Comparison of ENCODE assay signal across 15 cellular contexts in the genomic region with DNA sequence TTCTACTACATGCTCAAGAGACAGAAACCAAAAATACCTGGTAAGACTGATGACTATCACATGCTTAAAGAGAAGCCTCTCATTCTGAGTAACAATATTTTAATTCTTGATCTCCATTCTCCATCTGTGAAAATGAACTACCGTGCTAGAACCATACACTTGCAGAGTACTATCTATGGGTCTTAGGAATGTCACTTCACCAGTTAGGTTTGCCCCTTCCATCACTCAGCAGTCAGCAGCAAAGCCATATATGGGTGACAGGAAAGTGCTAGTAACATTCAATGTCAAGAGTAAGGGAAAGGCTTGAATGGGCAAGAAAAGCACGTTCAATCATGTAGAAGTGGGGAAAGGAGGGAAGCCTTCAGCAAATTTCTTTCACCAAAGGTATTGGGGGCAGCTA. TPM values are rescaled to one million over a fixed set of nuclear protein-coding genes. Genes with fewer than 3 reads are reported as not detected.
DNase-seq lines count a peak whose midpoint lies in the region; ATAC-seq and TF ChIP-seq lines count a peak whose summit lies in the region.
"Had no signal": no experiment of that assay in that cellular context is flagged by ENCODE, and none has a peak within 500 bp of the region (broad histone marks: within the 10 kb centered on the region; RNA-seq: fewer than 3 reads in every experiment).

No MANE protein-coding gene starts in this region.

- WGBS in GM23248 (ENCODE audit: low coverage in 1 of 2, low lambda C conversion rate in 2 of 2, missing lambda C conversion rate in 2 of 2), 2 experiments: 75 to 90% methylated on average over 2 of the region's 2 CpGs

- no peaks in the 10 kb centered on the region for H3K9me3 ChIP-seq in GM23248 (ENCODE audit: low read depth)
- H3K9me3 ChIP-seq in fibroblast of lung (ENCODE audit: control insufficient read depth, insufficient read depth, low read depth, low read length): no peaks in the 10 kb centered on the region
- no peaks in the 10 kb centered on the region for H3K9me3 ChIP-seq in parathyroid adenoma (ENCODE audit: control insufficient read depth, low read length)
- H3K9me3 ChIP-seq in WERI-Rb-1 (ENCODE audit: severe bottlenecking): no peaks in the 10 kb centered on the region
- H3K9me3 ChIP-seq: HAP-1, testis had no signal

- peak overlapping the region; percentile 87 for H3K4me2 ChIP-seq in GM23248 (ENCODE audit: unreplicated experiment)
- H3K4me2 ChIP-seq in fibroblast of lung (ENCODE audit: extremely low read depth, insufficient read depth, low read length): peak overlapping the region; percentile 40
- no peak overlapping the region for H3K4me2 ChIP-seq in parathyroid adenoma (ENCODE audit: low read length)

- no peak for TF ChIP-seq CTCF in fibroblast of lung (conservative IDR thresholded peaks at IDR 0.05 in 1 of 2, IDR thresholded peaks at IDR 0.05 in 1 of 2; ENCODE audit: low read depth in 1 of 2, low read length in 2 of 2)
- no peak for TF ChIP-seq CTCF in parathyroid adenoma (IDR thresholded peaks at IDR 0.05)
- no peak for TF ChIP-seq CTCF in WERI-Rb-1 (IDR thresholded peaks at IDR 0.05; ENCODE audit: low read depth, low read length)

- no peaks in the 10 kb centered on the region for H3K27me3 ChIP-seq in GM23248 (replicated peaks; ENCODE audit: insufficient read depth)
- H3K27me3 ChIP-seq in fibroblast of lung (ENCODE audit: control insufficient read depth, insufficient read depth, low read length): no peaks in the 10 kb centered on the region
- H3K27me3 ChIP-seq in parathyroid adenoma (ENCODE audit: control insufficient read depth, insufficient read depth, low read length): no peaks in the 10 kb centered on the region
- no peaks in the 10 kb centered on the region for H3K27me3 ChIP-seq in WERI-Rb-1 (ENCODE audit: insufficient read depth, low read depth, severe bottlenecking)
- H3K27me3 ChIP-seq: testis had no signal

- no peak overlapping the region for H2AFZ ChIP-seq in GM23248
- no peak overlapping the region for H2AFZ ChIP-seq in fibroblast of lung (ENCODE audit: low read length)
- H2AFZ ChIP-seq in parathyroid adenoma: no peak overlapping the region

- intact Hi-C loops in activated T-helper 1 cell treated with anti-CD3 and anti-CD28 coated beads, Interleukin-12 subunit alpha, Interleukin-12 subunit beta, Interleukin-2, Interleukin-4 antibody, amounts not matched to agents 30 ng/mL and 10 ng/mL and 1 ng/mL, durations not matched to agents 14 hours and 24 hours and 36 hours (cut with micrococcal nuclease): loop anchor here (10.0 kb wide), 1 partner anchor 1740 kb away; no protein-coding TSS in a partner anchor

- peaks cover 12% of the 10 kb centered on the region for H3F3A ChIP-seq in GM23248 (ENCODE audit: insufficient read depth)

- H3K9ac ChIP-seq in GM23248: no peak overlapping the region
- no peak overlapping the region for H3K9ac ChIP-seq in fibroblast of lung (ENCODE audit: insufficient read depth, low read length)
- H3K9ac ChIP-seq in parathyroid adenoma: no peak overlapping the region

- in situ Hi-C loops in GM23248 (cut with MboI): no loop called here

- H3K27me3 Mint-ChIP-seq in activated T-helper 1 cell treated with anti-CD3 and anti-CD28 coated beads, Interleukin-12 subunit alpha, Interleukin-12 subunit beta, Interleukin-2, Interleukin-4 antibody, amounts not matched to agents 30 ng/mL and 10 ng/mL and 1 ng/mL, durations not matched to agents 14 hours and 24 hours and 36 hours (ENCODE audit: insufficient read depth): peaks cover 19% of the 10 kb centered on the region

- H3K4me1 ChIP-seq in GM23248 (ENCODE audit: insufficient read depth) (peaks cover 6% of the 10 kb centered on the region; the same call in 1 of the 2 replicates), fibroblast of lung (ENCODE audit: control insufficient read depth, extremely low read depth, insufficient read depth, low read length) (no peaks in the 10 kb centered on the region), parathyroid adenoma (peaks cover 13% of the 10 kb centered on the region)

- H3K27ac ChIP-seq in GM23248: no peak overlapping the region
- H3K27ac ChIP-seq in fibroblast of lung (ENCODE audit: insufficient read depth, low read length): no peak overlapping the region
- peak overlapping the region; percentile 81 for H3K27ac ChIP-seq in parathyroid adenoma
- no peak overlapping the region for H3K27ac ChIP-seq in WERI-Rb-1
- H3K27ac ChIP-seq: SK-N-MC, testis had no signal

- H3K9me3 Mint-ChIP-seq in activated T-helper 1 cell treated with anti-CD3 and anti-CD28 coated beads, Interleukin-12 subunit alpha, Interleukin-12 subunit beta, Interleukin-2, Interleukin-4 antibody, amounts not matched to agents 30 ng/mL and 10 ng/mL and 1 ng/mL, durations not matched to agents 14 hours and 24 hours and 36 hours: no peaks in the 10 kb centered on the region

- H3K4me3 ChIP-seq in GM23248: peak overlapping the region; percentile 95; the same call in 1 of the 2 replicates
- peak overlapping the region in 1 of 4 experiments; percentile 84 for H3K4me3 ChIP-seq in fibroblast of lung (replicated peaks in 1 of 4; ENCODE audit: control extremely low read depth in 1 of 4, insufficient read depth in 1 of 4, low read depth in 3 of 4, low read length in 4 of 4)
- no peak overlapping the region for H3K4me3 ChIP-seq in parathyroid adenoma (ENCODE audit: low read depth, low read length)
- no peak overlapping the region for H3K4me3 ChIP-seq in WERI-Rb-1 (ENCODE audit: low read depth, low read length)
- H3K4me3 ChIP-seq: HAP-1 had no signal

- H3K36me3 ChIP-seq in GM23248 (ENCODE audit: low read depth): no peaks in the 10 kb centered on the region
- no peaks in the 10 kb centered on the region for H3K36me3 ChIP-seq in fibroblast of lung (ENCODE audit: control insufficient read depth, insufficient read depth, low read length)
- H3K36me3 ChIP-seq in parathyroid adenoma (ENCODE audit: control insufficient read depth, insufficient read depth, low read length): no peaks in the 10 kb centered on the region
- H3K36me3 ChIP-seq in WERI-Rb-1: no peaks in the 10 kb centered on the region
- H3K36me3 ChIP-seq: HAP-1 had no signal

- H3K79me2 ChIP-seq in GM23248 (ENCODE audit: insufficient read depth): peaks cover 78% of the 10 kb centered on the region
- H3K79me2 ChIP-seq in fibroblast of lung (ENCODE audit: control insufficient read depth, insufficient read depth, low read length): peaks cover 59% of the 10 kb centered on the region
- H3K79me2 ChIP-seq in parathyroid adenoma: peaks cover 2% of the 10 kb centered on the region

- DNase-seq in GM23248 (no peak), fibroblast of lung (ENCODE audit: low read depth in 2 of 2) (no peak), WERI-Rb-1 (no peak), HT-29 (ENCODE audit: low spot score) (no peak), H4 (ENCODE audit: low spot score) (no peak)
- DNase-seq in activated T-helper 1 cell treated with anti-CD3 and anti-CD28 coated beads, Interleukin-12 subunit alpha, Interleukin-12 subunit beta, Interleukin-2, Interleukin-4 antibody, amounts not matched to agents 30 ng/mL and 10 ng/mL and 1 ng/mL, durations not matched to agents 14 hours and 24 hours and 36 hours (ENCODE audit: low spot score): no peak
- DNase-seq: activated T-cell treated with anti-CD3 and anti-CD28 coated beads, Interleukin-2, amount 50 U/mL, for 1 hour; kidney glomerular epithelial cell; MM.1S; NCI-H2107; testis had no signal

- peaks cover 2% of the 10 kb centered on the region for H3K36me3 Mint-ChIP-seq in activated T-helper 1 cell treated with anti-CD3 and anti-CD28 coated beads, Interleukin-12 subunit alpha, Interleukin-12 subunit beta, Interleukin-2, Interleukin-4 antibody, amounts not matched to agents 30 ng/mL and 10 ng/mL and 1 ng/mL, durations not matched to agents 14 hours and 24 hours and 36 hours (ENCODE audit: low read depth)

- H4K20me1 ChIP-seq in GM23248 (ENCODE audit: insufficient read depth): peaks cover 19% of the 10 kb centered on the region; the same call in 1 of the 2 replicates
- no peaks in the 10 kb centered on the region for H4K20me1 ChIP-seq in fibroblast of lung (ENCODE audit: control insufficient read depth, extremely low read depth, insufficient read depth, low read length)

- H3K4me1 Mint-ChIP-seq in activated T-helper 1 cell treated with anti-CD3 and anti-CD28 coated beads, Interleukin-12 subunit alpha, Interleukin-12 subunit beta, Interleukin-2, Interleukin-4 antibody, amounts not matched to agents 30 ng/mL and 10 ng/mL and 1 ng/mL, durations not matched to agents 14 hours and 24 hours and 36 hours (ENCODE audit: low read depth): peaks cover 32% of the 10 kb centered on the region

- ATAC-seq in GM21390 (IDR thresholded peaks at IDR 0.05; ENCODE audit: unreplicated experiment): no peak

- H3K4me3 Mint-ChIP-seq in activated T-helper 1 cell treated with anti-CD3 and anti-CD28 coated beads, Interleukin-12 subunit alpha, Interleukin-12 subunit beta, Interleukin-2, Interleukin-4 antibody, amounts not matched to agents 30 ng/mL and 10 ng/mL and 1 ng/mL, durations not matched to agents 14 hours and 24 hours and 36 hours: peak overlapping the region; percentile 17

- H3K27ac Mint-ChIP-seq in activated T-helper 1 cell treated with anti-CD3 and anti-CD28 coated beads, Interleukin-12 subunit alpha, Interleukin-12 subunit beta, Interleukin-2, Interleukin-4 antibody, amounts not matched to agents 30 ng/mL and 10 ng/mL and 1 ng/mL, durations not matched to agents 14 hours and 24 hours and 36 hours: no peak overlapping the region

- no peaks in the 10 kb centered on the region for H3K9me2 ChIP-seq in GM23248 (ENCODE audit: insufficient read depth)

RNA-seq across cellular contexts. Expression of gene DNAAF9, which starts 2.3 kb away (rescaled TPM):
- 11.4 and 12.4 TPM in 2 replicates for total RNA-seq in GM23248 (2014; rRNA removed; shearing (Covaris generic))
- polyA plus RNA-seq in GM23248 (2016; fragmentation: Nextera tagmentation; extraction: Ambion mirVana): 4.3 and 4.6 TPM in 2 replicates
- 0.78 and 0.98 TPM in 2 replicates for total RNA-seq in activated T-helper 1 cell treated with anti-CD3 and anti-CD28 coated beads, Interleukin-12 subunit alpha, Interleukin-12 subunit beta, Interleukin-2, Interleukin-4 antibody, amounts not matched to agents 30 ng/mL and 10 ng/mL and 1 ng/mL, durations not matched to agents 14 hours and 24 hours and 36 hours
- 11.8 and 19.2 TPM in 2 replicates for total RNA-seq in fibroblast of lung
- polyA plus RNA-seq in fibroblast of lung: 10.6 and 11.7 TPM in 2 replicates
- 6.6 and 8.1 TPM in 2 replicates for polyA plus RNA-seq in fibroblast of lung (2012)
- 9.7 and 10.0 TPM in 2 replicates for polyA minus RNA-seq in fibroblast of lung (ENCODE audit: low replicate concordance)
- total RNA-seq in HT-29 (2014; rRNA removed; shearing (Covaris generic)): not detected in 2 replicates
- total RNA-seq in H4 (2014; rRNA removed; shearing (Covaris generic)): 1.7 and 2.4 TPM in 2 replicates
